Comparison of ENCODE assay signal across 8 cellular contexts in the genomic region with DNA sequence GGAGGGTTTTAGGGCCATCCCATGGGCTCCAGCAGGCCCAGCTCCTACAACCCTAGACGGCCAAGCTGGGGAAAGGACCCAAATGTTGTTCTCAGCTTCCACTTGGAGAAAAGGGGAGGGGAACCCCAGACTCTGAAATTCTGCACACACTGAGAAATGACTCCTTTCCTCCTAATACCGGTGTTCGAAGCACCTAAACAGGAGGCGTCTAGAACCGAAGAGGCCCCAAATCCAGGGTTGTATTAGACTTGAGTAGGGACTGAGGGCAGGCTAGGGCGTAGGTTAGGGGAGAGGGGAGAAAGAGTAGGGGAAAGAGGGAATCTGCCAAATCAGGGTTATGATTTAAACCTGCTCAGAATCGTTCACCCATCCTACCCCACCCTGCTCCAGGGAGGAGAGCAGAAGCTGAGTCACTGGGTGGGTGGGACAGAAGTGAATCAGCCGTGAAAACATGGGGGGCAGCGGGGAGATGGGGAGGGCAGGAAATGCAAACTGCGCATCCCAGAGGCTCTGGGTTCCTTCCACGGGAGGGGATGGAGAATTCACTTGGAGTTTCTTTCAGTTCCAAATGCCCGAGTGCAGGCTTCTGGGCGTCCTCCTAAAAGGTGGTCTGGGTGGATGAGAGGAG. TPM values are rescaled to one million over a fixed set of nuclear protein-coding genes. Genes with fewer than 3 reads are reported as not detected.
A peak's percentile ranks its signal among the peaks of the same experiment; 100 is the strongest.
DNase-seq lines count a peak whose midpoint lies in the region; ATAC-seq and TF ChIP-seq lines count a peak whose summit lies in the region.

No MANE protein-coding gene starts in this region.

- intact Hi-C loops in uterus (cut with DNase I; ENCODE audit: low total_unique reads), result loop anchor here (2.0 kb wide), 1 partner anchor 32 kb away; no protein-coding TSS in a partner anchor

- H3K9me3 Mint-ChIP-seq in GM23338, result no peaks in the 10 kb centered on the region

- TF ChIP-seq POLR2A in uterus (IDR thresholded peaks at IDR 0.05), result peak in 1 of 2 donors; percentile 8
- TF ChIP-seq POLR2A in GM18505 (IDR thresholded peaks at IDR 0.05; ENCODE audit: borderline replicate concordance, extremely low read depth, insufficient read depth, insufficient read length), result no peak

- peak overlapping the region; percentile 57 for H3K9ac ChIP-seq in endocrine pancreas (ENCODE audit: control insufficient read depth, insufficient read depth, low read length)

- H3K27me3 Mint-ChIP-seq in GM23338 (ENCODE audit: insufficient read depth, low read depth, poor library complexity), result peaks cover 33% of the 10 kb centered on the region

- H3K36me3 Mint-ChIP-seq in GM23338 (ENCODE audit: low read depth), result no peaks in the 10 kb centered on the region; the same call in 2 of the 3 replicates

- peaks cover 37% of the 10 kb centered on the region for H3K4me1 Mint-ChIP-seq in GM23338

- H3K27me3 ChIP-seq in GM23338 (ENCODE audit: insufficient read depth) (peaks cover 26% of the 10 kb centered on the region), endocrine pancreas (ENCODE audit: control insufficient read depth, insufficient read depth, low read length) (no peaks in the 10 kb centered on the region), muscle layer of duodenum (ENCODE audit: low read depth, low read length) (no peaks in the 10 kb centered on the region), uterus (no peaks in the 10 kb centered on the region)

- TF ChIP-seq CTCF in GM23338 (conservative IDR thresholded peaks at IDR 0.05; ENCODE audit: low read depth in 2 of 2) (no peak), VCaP (conservative IDR thresholded peaks at IDR 0.05) (no peak), uterus (IDR thresholded peaks at IDR 0.05) (no peak)

- no peaks in the 10 kb centered on the region for H3K79me2 ChIP-seq in GM23338 (replicated peaks; ENCODE audit: insufficient read depth)

- H3K4me2 ChIP-seq in GM23338, result peak overlapping the region; percentile 100

- H3K4me3 ChIP-seq in GM23338, result peak overlapping the region; percentile 96
- no peak overlapping the region for H3K4me3 ChIP-seq in endocrine pancreas (ENCODE audit: control insufficient read depth, insufficient read depth, low read length)
- H3K4me3 ChIP-seq in muscle layer of duodenum (ENCODE audit: low read depth in 1 of 2, low read length in 2 of 2), result peak overlapping the region; percentile 56 to 75
- peak overlapping the region; percentile 60 to 80 for H3K4me3 ChIP-seq in uterus

- no peak for ATAC-seq in GM23338
- no peak for ATAC-seq in GM18505 (IDR thresholded peaks at IDR 0.05; ENCODE audit: unreplicated experiment)
- no peak for ATAC-seq in GM18511 (IDR thresholded peaks at IDR 0.05; ENCODE audit: unreplicated experiment)
- ATAC-seq in GM18519 (IDR thresholded peaks at IDR 0.05; ENCODE audit: low FRiP score, unreplicated experiment), result no peak

- no peaks in the 10 kb centered on the region for H3K9me2 ChIP-seq in GM23338 (ENCODE audit: insufficient read depth)

- H3K27ac Mint-ChIP-seq in GM23338, result no peak overlapping the region

- no peak overlapping the region for H3K27ac ChIP-seq in GM23338 (ENCODE audit: low read depth)
- peak overlapping the region; percentile 45; the same call in 1 of the 2 replicates for H3K27ac ChIP-seq in VCaP
- peak overlapping the region; percentile 76 for H3K27ac ChIP-seq in muscle layer of duodenum (ENCODE audit: low read length)
- H3K27ac ChIP-seq in uterus, result peak overlapping the region; percentile 94 to 95

- H3K9me3 ChIP-seq in endocrine pancreas (ENCODE audit: control insufficient read depth, low read length) (no peaks in the 10 kb centered on the region), muscle layer of duodenum (ENCODE audit: control insufficient read depth in 1 of 2, low read length in 2 of 2) (no peaks in the 10 kb centered on the region), uterus (no peaks in the 10 kb centered on the region)

- peak overlapping the region; percentile 89 for H3K4me3 Mint-ChIP-seq in GM23338

- H4K20me1 ChIP-seq in GM23338 (replicated peaks; ENCODE audit: insufficient read depth), result no peaks in the 10 kb centered on the region

- DNase-seq in GM23338 (ENCODE audit: low spot score) (peak; percentile 34), uterus (peak; percentile 73 to 80)

- peaks cover 26% of the 10 kb centered on the region for H3K4me1 ChIP-seq in GM23338 (ENCODE audit: insufficient read depth)
- H3K4me1 ChIP-seq in endocrine pancreas (ENCODE audit: control insufficient read depth, insufficient read depth, low read length), result no peaks in the 10 kb centered on the region
- peaks cover 15 to 26% of the 10 kb centered on the region in 2 donors for H3K4me1 ChIP-seq in muscle layer of duodenum (ENCODE audit: control insufficient read depth in 1 of 2, insufficient read depth in 2 of 2, low read length in 2 of 2)
- peaks cover 0 to 11% of the 10 kb centered on the region in 2 donors for H3K4me1 ChIP-seq in uterus

- peak overlapping the region; percentile 95 for H2AFZ ChIP-seq in GM23338

- H3K36me3 ChIP-seq in GM23338 (ENCODE audit: insufficient read depth) (no peaks in the 10 kb centered on the region), endocrine pancreas (ENCODE audit: control insufficient read depth, insufficient read depth, low read length) (no peaks in the 10 kb centered on the region), muscle layer of duodenum (ENCODE audit: control insufficient read depth in 1 of 2, insufficient read depth in 2 of 2, low read length in 2 of 2) (peaks cover 0 to 5% of the 10 kb centered on the region in 2 donors), uterus (no peaks in the 10 kb centered on the region)

- peaks cover 20% of the 10 kb centered on the region for H3F3A ChIP-seq in GM23338 (replicated peaks; ENCODE audit: low read depth)

TF ChIP-seq in GM23338, 12 proteins besides CTCF, POLR2A, EP300 and RAD21 (continues in another document):
- TF ChIP-seq, protein P1, sequence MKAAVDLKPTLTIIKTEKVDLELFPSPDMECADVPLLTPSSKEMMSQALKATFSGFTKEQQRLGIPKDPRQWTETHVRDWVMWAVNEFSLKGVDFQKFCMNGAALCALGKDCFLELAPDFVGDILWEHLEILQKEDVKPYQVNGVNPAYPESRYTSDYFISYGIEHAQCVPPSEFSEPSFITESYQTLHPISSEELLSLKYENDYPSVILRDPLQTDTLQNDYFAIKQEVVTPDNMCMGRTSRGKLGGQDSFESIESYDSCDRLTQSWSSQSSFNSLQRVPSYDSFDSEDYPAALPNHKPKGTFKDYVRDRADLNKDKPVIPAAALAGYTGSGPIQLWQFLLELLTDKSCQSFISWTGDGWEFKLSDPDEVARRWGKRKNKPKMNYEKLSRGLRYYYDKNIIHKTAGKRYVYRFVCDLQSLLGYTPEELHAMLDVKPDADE (IDR thresholded peaks at IDR 0.05), result no peak
- no peak for TF ChIP-seq CREB1 (CRISPR knock-in tag; IDR thresholded peaks at IDR 0.05; ENCODE audit: low read depth)

RNA-seq across cellular contexts. Expression of a gene that starts 1.0 kb away (rescaled TPM):
- 14.1 and 16.6 TPM in 2 replicates for total RNA-seq in GM23338 (2014; rRNA removed; shearing (Covaris generic))
- polyA plus RNA-seq in GM23338 (2016; fragmentation: Nextera tagmentation; extraction: Ambion mirVana), result 14.7 and 17.6 TPM in 2 replicates
- total RNA-seq in uterus, result 100 to 1,000 TPM in 3 of 4 donors, 10 to 100 TPM in 1; 48.7 to 762 (median 252) TPM

RNA-seq across cellular contexts. Expression of a gene that starts 4.8 kb away (rescaled TPM):
- total RNA-seq in GM23338 (2014; rRNA removed; shearing (Covaris generic)), result not detected in 2 replicates
- not detected in 2 replicates for polyA plus RNA-seq in GM23338 (2016; fragmentation: Nextera tagmentation; extraction: Ambion mirVana)
- total RNA-seq in uterus, result under 1 TPM in 1 of 4 donors, not detected in 3; 0.82 TPM

RNA-seq across cellular contexts. Expression of a gene that starts 19.3 kb away (rescaled TPM):
- 4.7 and 5.4 TPM in 2 replicates for total RNA-seq in GM23338 (2014; rRNA removed; shearing (Covaris generic))
- 3.4 and 4.3 TPM in 2 replicates for polyA plus RNA-seq in GM23338 (2016; fragmentation: Nextera tagmentation; extraction: Ambion mirVana)
- 10 to 100 TPM; 15.9 to 75.5 (median 28.9) TPM for total RNA-seq in uterus

RNA-seq across cellular contexts. Expression of a gene that starts 48.6 kb away (rescaled TPM):
- total RNA-seq in GM23338 (2014; rRNA removed; shearing (Covaris generic)), result 5.7 and 6.9 TPM in 2 replicates
- polyA plus RNA-seq in GM23338 (2016; fragmentation: Nextera tagmentation; extraction: Ambion mirVana), result 1.5 and 1.8 TPM in 2 replicates
- total RNA-seq in uterus, result 100 to 1,000 TPM in 2 of 4 donors, 10 to 100 TPM in 2; 64.0 to 394 (median 112) TPM
